In the genomic region with DNA sequence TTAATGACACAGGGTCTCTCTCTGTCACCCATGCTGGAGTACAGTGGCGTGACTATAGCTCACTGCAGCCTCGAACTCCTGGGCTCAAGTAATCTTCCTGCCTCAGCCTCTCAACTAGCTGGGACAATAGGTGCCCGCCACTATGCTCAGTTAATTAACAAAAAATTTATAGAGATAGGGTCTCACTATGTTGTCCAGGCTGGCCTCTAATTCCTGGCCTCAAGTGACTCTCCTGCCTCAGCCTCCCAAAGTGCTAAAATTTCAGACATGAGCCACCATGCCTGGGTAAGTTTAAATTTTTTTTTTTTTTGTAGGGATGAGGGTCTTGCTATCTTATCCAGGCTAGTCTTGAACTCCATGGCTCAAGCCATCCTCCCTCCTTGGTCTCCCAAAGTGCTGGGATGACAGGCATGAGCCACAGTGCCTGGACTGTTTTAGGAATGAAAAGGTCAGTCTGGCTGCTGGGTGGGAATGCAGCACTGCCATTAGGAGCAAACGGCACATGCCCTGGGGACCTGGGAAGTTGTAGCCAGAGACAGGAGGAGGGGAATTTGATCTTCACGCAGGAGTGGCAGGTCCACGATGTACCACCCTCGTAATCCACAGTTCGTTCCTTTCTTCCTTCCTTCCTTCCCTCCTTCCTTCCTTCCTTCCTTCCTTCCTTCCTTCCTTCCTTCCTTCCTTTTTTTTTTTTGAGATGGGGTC, we compare ENCODE assay signal across 25 cellular contexts.
"Had no signal": no experiment of that assay in that cellular context is flagged by ENCODE, and none has a peak within 500 bp of the region (broad histone marks: within the 10 kb centered on the region; RNA-seq: fewer than 3 reads in every experiment).

No MANE protein-coding gene starts in this region.

- ATAC-seq: left colon; left lung; lower lobe of right lung; naive thymus-derived CD8-positive, alpha-beta T cell; right lobe of liver; stimulated activated memory B cell treated with anti-CD40 and anti-IgM and Interleukin-4, amounts not matched to agents 10 μg/mL and 1 μg/mL and 100 μg/mL, for 72 hours; stimulated activated naive CD8-positive, alpha-beta T cell treated with anti-CD3 and anti-CD28 coated beads, Interleukin-15, amount 100 ng/mL, for 72 hours had no signal

- H3K4me3 Mint-ChIP-seq: naive thymus-derived CD8-positive, alpha-beta T cell; nephron; neural progenitor cell; stimulated activated memory B cell treated with anti-CD40 and anti-IgM and Interleukin-4, amounts not matched to agents 10 μg/mL and 1 μg/mL and 100 μg/mL, for 72 hours; stimulated activated naive CD8-positive, alpha-beta T cell treated with anti-CD3 and anti-CD28 coated beads, Interleukin-15, amount 100 ng/mL, for 72 hours; type B pancreatic cell had no signal

- H3K4me1 ChIP-seq: left lung, lower lobe of right lung, neural progenitor cell, right atrium auricular region, right lobe of liver, tibial nerve, uterus had no signal

- H3K36me3 ChIP-seq: left lung, lower lobe of right lung, neural progenitor cell, ovary, right atrium auricular region, right lobe of liver, tibial nerve, uterus had no signal

- H3K9me3 Mint-ChIP-seq: naive thymus-derived CD8-positive, alpha-beta T cell; stimulated activated naive CD8-positive, alpha-beta T cell treated with anti-CD3 and anti-CD28 coated beads, Interleukin-15, amount 100 ng/mL, for 72 hours; type B pancreatic cell had no signal

- H3K36me3 Mint-ChIP-seq: naive thymus-derived CD8-positive, alpha-beta T cell; neural progenitor cell; stimulated activated memory B cell treated with anti-CD40 and anti-IgM and Interleukin-4, amounts not matched to agents 10 μg/mL and 1 μg/mL and 100 μg/mL, for 72 hours; type B pancreatic cell had no signal

- DNase-seq: kidney; left colon; left lung; lower lobe of right lung; mammary epithelial cell; mesenchymal stem cell; naive thymus-derived CD8-positive, alpha-beta T cell; ovary; right lobe of liver; stimulated activated CD4-positive, alpha-beta T cell treated with anti-CD3 and anti-CD28 coated beads, Interleukin-1b, Interleukin-23, amount 100 ng/mL, for 48 hours; stimulated activated CD4-positive, alpha-beta T cell treated with anti-CD3 and anti-CD28 coated beads, Interleukin-2, amount 100 ng/mL, for 48 hours; stimulated activated CD4-positive, alpha-beta T cell treated with anti-CD3 and anti-CD28 coated beads, Interleukin-4, amount 100 ng/mL, for 4 hours; stimulated activated CD8-positive, alpha-beta memory T cell treated with anti-CD3 and anti-CD28 coated beads, Interleukin-4, amount 100 ng/mL, for 48 hours; stimulated activated naive CD4-positive, alpha-beta T cell treated with Interleukin-2 at 50 U/mL for 16 hours; stimulated activated naive CD8-positive, alpha-beta T cell treated with anti-CD3 and anti-CD28 coated beads, Interleukin-15, amount 100 ng/mL, for 72 hours; substantia nigra; uterus had no signal

- H3K27ac Mint-ChIP-seq: naive thymus-derived CD8-positive, alpha-beta T cell; nephron; neural progenitor cell; progenitor cell of endocrine pancreas; stimulated activated memory B cell treated with anti-CD40 and anti-IgM and Interleukin-4, amounts not matched to agents 10 μg/mL and 1 μg/mL and 100 μg/mL, for 72 hours; stimulated activated naive CD8-positive, alpha-beta T cell treated with anti-CD3 and anti-CD28 coated beads, Interleukin-15, amount 100 ng/mL, for 72 hours; type B pancreatic cell had no signal

- H3K9me3 ChIP-seq: lower lobe of right lung, ovary, right atrium auricular region, right lobe of liver, uterus had no signal

- H3K27ac ChIP-seq: left lung, lower lobe of right lung, neural progenitor cell, ovary, right atrium auricular region, right lobe of liver, tibial nerve, uterus had no signal

- H3K4me1 Mint-ChIP-seq: naive thymus-derived CD8-positive, alpha-beta T cell; neural progenitor cell; stimulated activated memory B cell treated with anti-CD40 and anti-IgM and Interleukin-4, amounts not matched to agents 10 μg/mL and 1 μg/mL and 100 μg/mL, for 72 hours; stimulated activated naive CD8-positive, alpha-beta T cell treated with anti-CD3 and anti-CD28 coated beads, Interleukin-15, amount 100 ng/mL, for 72 hours had no signal

- H3K4me3 ChIP-seq: left lung, lower lobe of right lung, neural progenitor cell, ovary, right atrium auricular region, right lobe of liver, smooth muscle cell, tibial nerve, uterus had no signal

- H3K27me3 Mint-ChIP-seq: progenitor cell of endocrine pancreas had no signal
